In the genomic region with DNA sequence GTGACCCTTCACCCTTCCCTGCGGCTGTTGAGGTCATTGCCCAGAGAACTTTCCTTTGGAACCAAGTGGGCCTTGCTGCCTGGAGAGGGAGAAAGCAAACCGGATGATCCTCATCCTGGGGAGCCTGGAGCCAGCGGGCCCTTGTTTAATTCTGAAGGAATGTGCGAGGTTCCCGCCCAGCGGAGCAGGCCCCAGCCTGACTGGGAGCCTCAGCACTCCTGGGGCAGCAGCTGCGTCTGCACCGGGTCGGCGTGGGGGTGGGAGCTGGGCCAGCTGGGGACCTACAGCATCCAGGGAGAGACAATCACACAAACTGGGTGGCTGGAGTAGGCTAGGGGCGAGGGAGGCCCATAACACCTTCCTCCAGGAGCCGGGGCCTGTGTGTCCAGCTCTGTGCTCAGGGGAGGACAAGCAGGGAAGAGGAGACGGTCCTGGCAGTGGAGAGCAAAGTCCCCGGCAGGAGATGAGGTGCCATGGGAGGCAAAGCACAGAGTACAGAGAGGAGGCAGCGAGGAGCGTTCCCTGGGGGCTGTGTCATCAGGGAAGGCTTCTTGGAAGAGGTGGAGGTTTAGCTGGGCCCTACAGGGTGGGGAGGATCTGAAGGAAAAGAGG, we compare ENCODE assay signal across 12 cellular contexts.
DNase-seq lines count a peak whose midpoint lies in the region; ATAC-seq and TF ChIP-seq lines count a peak whose summit lies in the region.
"Had no signal": no experiment of that assay in that cellular context is flagged by ENCODE, and none has a peak within 500 bp of the region (broad histone marks: within the 10 kb centered on the region; RNA-seq: fewer than 3 reads in every experiment).

No MANE protein-coding gene starts in this region.

- WGBS in right cardiac atrium = 53% methylated on average over 16 of the region's 16 CpGs
- 43 to 58% (median 48%) methylated on average over 16 of the region's 16 CpGs for WGBS in psoas muscle, 3 donors

- H3K27me3 ChIP-seq in right cardiac atrium (ENCODE audit: control insufficient read depth, insufficient read depth) (no peaks in the 10 kb centered on the region), psoas muscle (ENCODE audit: insufficient read depth in 3 of 3, low read length in 2 of 3) (no peaks in the 10 kb centered on the region)
- no peaks in the 10 kb centered on the region for H3K27me3 ChIP-seq in CD4-positive, alpha-beta T cell (ENCODE audit: control insufficient read depth, insufficient read depth, low read length)

- intact Hi-C loops in right cardiac atrium (cut with DNase I) (loop anchor here in 1 of 4 donors (10.0 kb wide), 1 partner anchor 370 kb away; the partner anchor contains the start of gene ZFP36L2), psoas muscle (cut with DNase I) (no loop called here)
- intact Hi-C loops in CD4-positive, alpha-beta T cell (cut with DNase I, micrococcal nuclease) = loop anchor here (10.0 kb wide), 2 partner anchors 630 to 750 kb away; no protein-coding TSS in a partner anchor

- H3K9me3 Mint-ChIP-seq in brain = peaks cover 0 to 17% (median 5%) of the 10 kb centered on the region in 5 experiments
- H3K9me3 Mint-ChIP-seq in CD4-positive, alpha-beta T cell = peaks cover 5% of the 10 kb centered on the region

- CTCF ChIA-PET in CD4-positive, alpha-beta T cell (lab: Charles Lee) = interaction anchor here (0.6 kb wide), 1 partner anchor 749 kb away, joined by 4 read pairs; no protein-coding TSS in a partner anchor

- no peaks in the 10 kb centered on the region for H3K36me3 Mint-ChIP-seq in brain
- no peaks in the 10 kb centered on the region for H3K36me3 Mint-ChIP-seq in CD4-positive, alpha-beta T cell (ENCODE audit: low read depth)
- H3K36me3 Mint-ChIP-seq: immature natural killer cell had no signal

- peaks cover 4% of the 10 kb centered on the region for H3K27me3 Mint-ChIP-seq in brain
- H3K27me3 Mint-ChIP-seq in CD4-positive, alpha-beta T cell = no peaks in the 10 kb centered on the region

- ATAC-seq in right cardiac atrium (peak; percentile 73 to 78), psoas muscle (peak; percentile 19 to 69 (median 52))
- no peak for ATAC-seq in CD4-positive, alpha-beta T cell (ENCODE audit: poor library complexity)

- no peak overlapping the region for H3K4me3 Mint-ChIP-seq in brain
- H3K4me3 Mint-ChIP-seq in CD4-positive, alpha-beta T cell = no peak overlapping the region
- H3K4me3 Mint-ChIP-seq: immature natural killer cell had no signal

- peak overlapping the region in 3 of 5 experiments; percentile 54 to 74 (median 72) for H3K27ac Mint-ChIP-seq in brain
- no peak overlapping the region for H3K27ac Mint-ChIP-seq in CD4-positive, alpha-beta T cell

- H3K4me3 ChIP-seq in right cardiac atrium (ENCODE audit: low read length) = no peak overlapping the region
- H3K4me3 ChIP-seq in psoas muscle = no peak overlapping the region

- H3K27ac ChIP-seq in right cardiac atrium (ENCODE audit: low read length) (peak overlapping the region; percentile 32), psoas muscle (peak overlapping the region; percentile 16)
- H3K27ac ChIP-seq in CD4-positive, alpha-beta T cell (ENCODE audit: low read depth, low read length) = no peak overlapping the region

- no peak for TF ChIP-seq CTCF in brain (conservative IDR thresholded peaks at IDR 0.05)
- no peak for TF ChIP-seq CTCF in psoas muscle (IDR thresholded peaks at IDR 0.05)
- no peak for TF ChIP-seq CTCF in CD4-positive, alpha-beta T cell (IDR thresholded peaks at IDR 0.05)

- peaks cover 51% of the 10 kb centered on the region for H3K4me1 Mint-ChIP-seq in brain
- no peaks in the 10 kb centered on the region for H3K4me1 Mint-ChIP-seq in CD4-positive, alpha-beta T cell (ENCODE audit: low read depth)
- H3K4me1 Mint-ChIP-seq: immature natural killer cell had no signal

- peaks cover 8% of the 10 kb centered on the region for H3K4me1 ChIP-seq in right cardiac atrium (ENCODE audit: control insufficient read depth, insufficient read depth, low read length)
- H3K4me1 ChIP-seq in psoas muscle = no peaks in the 10 kb centered on the region

- POLR2A ChIA-PET in CD4-positive, alpha-beta T cell (lab: Charles Lee) = no interaction called here

- H3K36me3 ChIP-seq in psoas muscle (ENCODE audit: insufficient read depth in 1 of 2, low read depth in 1 of 2) = no peaks in the 10 kb centered on the region

- H3K9me3 ChIP-seq in right cardiac atrium (ENCODE audit: control insufficient read depth, low read length) (no peaks in the 10 kb centered on the region), psoas muscle (peaks cover 4% of the 10 kb centered on the region)
- no peaks in the 10 kb centered on the region for H3K9me3 ChIP-seq in CD4-positive, alpha-beta T cell (ENCODE audit: control insufficient read depth, low read length)

- DNase-seq in AG08396 (ENCODE audit: low spot score) (peak; percentile 62), right cardiac atrium (peak; percentile 69 to 87 (median 85)), psoas muscle (peak; percentile 69 to 83), HuH-7 (ENCODE audit: low spot score) (no peak)
- DNase-seq in CD4-positive, alpha-beta T cell = no peak
- no peak for DNase-seq in stimulated activated CD4-positive, alpha-beta T cell treated with anti-CD3 and anti-CD28 coated beads, Interleukin-2, amount 100 ng/mL, for 48 hours
- DNase-seq in activated naive CD4-positive, alpha-beta T cell treated with Interleukin-2 at 50 U/mL for 16 hours = no peak
- DNase-seq: activated CD8-positive, alpha-beta memory T cell treated with anti-CD3 and anti-CD28 coated beads, Interleukin-2, amount 50 U/mL, for 4 hours; immature natural killer cell; KBM-7; NCI-H524 had no signal

Comparison
In these comparisons a context has a peak if more than half of its experiments do, and no peak if none do; other contexts are left out.
1. DNase-seq: peak in AG08396 (single experiment), right cardiac atrium (3 of 3) and psoas muscle (2 of 2); none in CD4-positive, alpha-beta T cell (0 of 10), stimulated activated CD4-positive, alpha-beta T cell treated with anti-CD3 and anti-CD28 coated beads, Interleukin-2, amount 100 ng/mL, for 48 hours (0 of 2), activated naive CD4-positive, alpha-beta T cell treated with Interleukin-2 at 50 U/mL for 16 hours (single experiment) and HuH-7 (single experiment).
2. intact Hi-C loops: an anchor here in CD4-positive, alpha-beta T cell (10.0 kb wide); none called in psoas muscle.